25 cellular contexts compared by ENCODE assay signal in genomic region chr7:25430200-25430953, GRCh38.
"Had no signal": no experiment of that assay in that cellular context is flagged by ENCODE, and none has a peak within 500 bp of the region (broad histone marks: within the 10 kb centered on the region; RNA-seq: fewer than 3 reads in every experiment).

No MANE protein-coding gene starts in this region.

- H3K4me1 ChIP-seq: parathyroid adenoma, psoas muscle, upper lobe of right lung had no signal

- H3K27me3 ChIP-seq: esophagus muscularis mucosa, upper lobe of right lung had no signal

- H3K36me3 ChIP-seq: esophagus muscularis mucosa, upper lobe of right lung had no signal

- ATAC-seq: naive thymus-derived CD4-positive, alpha-beta T cell; upper lobe of right lung had no signal

- H3K79me2 ChIP-seq: parathyroid adenoma had no signal

- H3K9me3 ChIP-seq: esophagus muscularis mucosa, psoas muscle, upper lobe of right lung had no signal

- H2AFZ ChIP-seq: parathyroid adenoma had no signal

- H3K9ac ChIP-seq: parathyroid adenoma had no signal

- H3K27ac ChIP-seq: esophagus muscularis mucosa, parathyroid adenoma, psoas muscle, upper lobe of right lung had no signal

- H3K4me3 ChIP-seq: esophagus muscularis mucosa, psoas muscle, upper lobe of right lung had no signal

- FAIRE-seq: frontal cortex, keratinocyte had no signal

- DNase-seq: activated CD4-positive, alpha-beta memory T cell treated with anti-CD3 and anti-CD28 coated beads for 36 hours; activated CD4-positive, alpha-beta T cell treated with anti-CD3 and anti-CD28 coated beads, Interleukin-2, amount 10 ng/mL, durations not matched to agents 24 days and 14 days; activated CD4-positive, CD25-positive, alpha-beta regulatory T cell treated with anti-CD3 and anti-CD28 coated beads, Interleukin-2, amount 50 U/mL, for 72 hours; activated CD8-positive, alpha-beta memory T cell treated with anti-CD3 and anti-CD28 coated beads, Interleukin-2, amount 50 U/mL, for 4 hours; activated gamma-delta T cell; activated naive CD4-positive, alpha-beta T cell treated with anti-CD3 and anti-CD28 coated beads, Interleukin-2, amount 10 ng/mL, durations not matched to agents 7 days and 5 days; activated naive CD8-positive, alpha-beta T cell treated with anti-CD3 and anti-CD28 coated beads, Interleukin-2, amount 10 ng/mL, durations not matched to agents 7 days and 5 days; activated T-cell treated with anti-CD3 and anti-CD28 coated beads, Interleukin-2, amount 50 U/mL, for 1 hour; amygdala; central memory CD4-positive, alpha-beta T cell; effector CD4-positive, alpha-beta T cell; glutamatergic neuron; hippocampal formation; left cardiac atrium; naive thymus-derived CD4-positive, alpha-beta T cell; nucleus accumbens; psoas muscle; stimulated activated CD4-positive, alpha-beta T cell treated with anti-CD3 and anti-CD28 coated beads, Interleukin-2, amount 100 ng/mL, for 48 hours; stimulated activated naive CD4-positive, alpha-beta T cell treated with Interleukin-2 at 50 U/mL for 16 hours; T-helper 2 cell; upper lobe of right lung had no signal
